In the genomic region with DNA sequence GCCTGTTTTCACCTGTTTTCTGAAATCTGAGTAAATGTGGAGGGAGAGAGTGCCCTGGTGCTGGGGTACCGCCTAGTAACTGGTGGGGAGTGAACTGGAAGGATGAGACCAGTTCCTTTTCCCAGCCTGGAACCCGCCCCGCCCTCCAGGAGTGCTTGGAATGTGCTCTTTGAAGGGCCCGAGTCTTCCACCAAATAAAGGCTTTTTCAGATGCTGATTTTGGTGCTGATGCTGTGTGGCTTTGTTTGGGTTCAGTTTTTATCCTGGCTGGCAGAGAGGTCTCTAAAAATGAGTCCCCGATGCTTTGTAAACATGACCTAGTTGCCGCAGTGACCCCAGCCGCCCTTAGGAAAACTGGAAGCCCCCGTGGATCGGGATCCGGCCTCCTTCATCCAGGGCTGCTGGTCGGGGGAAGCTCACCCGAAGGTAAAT, we compare ENCODE assay signal across 21 cellular contexts. TPM values are rescaled to one million over a fixed set of nuclear protein-coding genes. Genes with fewer than 3 reads are reported as not detected.
DNase-seq lines count a peak whose midpoint lies in the region; ATAC-seq and TF ChIP-seq lines count a peak whose summit lies in the region.
"Had no signal": no experiment of that assay in that cellular context is flagged by ENCODE, and none has a peak within 500 bp of the region (broad histone marks: within the 10 kb centered on the region; RNA-seq: fewer than 3 reads in every experiment).

No MANE protein-coding gene starts in this region.

- H3K9me2 ChIP-seq in GM23248 (ENCODE audit: insufficient read depth): no peaks in the 10 kb centered on the region

- peak overlapping the region; percentile 59 for H3K27ac Mint-ChIP-seq in activated T-helper 17 cell treated with anti-CD3 and anti-CD28 coated beads, Interleukin-2, amount 50 U/mL, for 72 hours
- H3K27ac Mint-ChIP-seq in osteocyte (ENCODE audit: unreplicated experiment): peak overlapping the region; percentile 82
- H3K27ac Mint-ChIP-seq: activated CD4-positive, alpha-beta T cell treated with anti-CD3 and anti-CD28 coated beads for 36 hours; activated naive CD8-positive, alpha-beta T cell treated with anti-CD3 and anti-CD28 coated beads, Interleukin-2, amount 10 ng/mL, durations not matched to agents 7 days and 5 days had no signal

- no peaks in the 10 kb centered on the region for H3K9me3 Mint-ChIP-seq in activated T-helper 17 cell treated with anti-CD3 and anti-CD28 coated beads, Interleukin-2, amount 50 U/mL, for 72 hours
- H3K9me3 Mint-ChIP-seq in osteocyte (ENCODE audit: unreplicated experiment): no peaks in the 10 kb centered on the region
- H3K9me3 Mint-ChIP-seq: activated naive CD8-positive, alpha-beta T cell treated with anti-CD3 and anti-CD28 coated beads, Interleukin-2, amount 10 ng/mL, durations not matched to agents 7 days and 5 days had no signal

- H3K4me2 ChIP-seq in GM23248 (ENCODE audit: unreplicated experiment): no peak overlapping the region

- peaks cover 99% of the 10 kb centered on the region for H3K79me2 ChIP-seq in GM23248 (ENCODE audit: insufficient read depth)

- no peak overlapping the region for H2AFZ ChIP-seq in GM23248

- H3K9me3 ChIP-seq in GM23248 (ENCODE audit: low read depth) (no peaks in the 10 kb centered on the region), iPS-18a (ENCODE audit: control insufficient read depth, low read depth, low read length) (no peaks in the 10 kb centered on the region)
- H3K9me3 ChIP-seq: Caco-2, prostate gland had no signal

- H3F3A ChIP-seq in GM23248 (ENCODE audit: insufficient read depth): peaks cover 16% of the 10 kb centered on the region

- no peaks in the 10 kb centered on the region for H3K27me3 Mint-ChIP-seq in activated T-helper 17 cell treated with anti-CD3 and anti-CD28 coated beads, Interleukin-2, amount 50 U/mL, for 72 hours
- H3K27me3 Mint-ChIP-seq in osteocyte (ENCODE audit: unreplicated experiment): no peaks in the 10 kb centered on the region
- H3K27me3 Mint-ChIP-seq: activated CD4-positive, alpha-beta T cell treated with anti-CD3 and anti-CD28 coated beads for 36 hours; activated naive CD8-positive, alpha-beta T cell treated with anti-CD3 and anti-CD28 coated beads, Interleukin-2, amount 10 ng/mL, durations not matched to agents 7 days and 5 days had no signal

- DNase-seq in GM23248: no peak
- DNase-seq in osteocyte (ENCODE audit: extremely low spot score, unreplicated experiment): no peak
- DNase-seq in stimulated activated CD4-positive, alpha-beta T cell treated with anti-CD3 and anti-CD28 coated beads, Interleukin-15, amount 100 ng/mL, for 24 hours: no peak
- DNase-seq in activated CD8-positive, alpha-beta memory T cell treated with anti-CD3 and anti-CD28 coated beads for 24 hours: no peak
- DNase-seq: activated CD4-positive, alpha-beta T cell treated with anti-CD3 and anti-CD28 coated beads for 36 hours; activated naive CD8-positive, alpha-beta T cell treated with anti-CD3 and anti-CD28 coated beads, Interleukin-2, amount 10 ng/mL, durations not matched to agents 7 days and 5 days; activated T-cell treated with anti-CD3 and anti-CD28 coated beads, Interleukin-2, amount 50 U/mL, for 1 hour; Caco-2; foreskin keratinocyte; kidney glomerular epithelial cell; NCI-H1105 treated with DMSO at 0.1 percent for 48 hours; NCI-H2227 treated with DMSO at 0.1 percent for 48 hours; SHP77 treated with DMSO at 0.1 percent for 48 hours; T1000 had no signal

- H3K4me3 ChIP-seq in GM23248 (no peak overlapping the region), iPS-18a (ENCODE audit: low read length) (peak overlapping the region; percentile 47)
- H3K4me3 ChIP-seq: K562, prostate gland had no signal

- WGBS in GM23248 (ENCODE audit: low coverage in 1 of 2, low lambda C conversion rate in 2 of 2, missing lambda C conversion rate in 2 of 2), 2 experiments: 94 to 95% methylated on average over 12 of the region's 12 CpGs

- H3K4me3 Mint-ChIP-seq in activated T-helper 17 cell treated with anti-CD3 and anti-CD28 coated beads, Interleukin-2, amount 50 U/mL, for 72 hours: no peak overlapping the region
- no peak overlapping the region for H3K4me3 Mint-ChIP-seq in osteocyte (ENCODE audit: unreplicated experiment)
- H3K4me3 Mint-ChIP-seq: activated CD4-positive, alpha-beta T cell treated with anti-CD3 and anti-CD28 coated beads for 36 hours; activated naive CD8-positive, alpha-beta T cell treated with anti-CD3 and anti-CD28 coated beads, Interleukin-2, amount 10 ng/mL, durations not matched to agents 7 days and 5 days had no signal

- ATAC-seq in activated T-helper 17 cell treated with anti-CD3 and anti-CD28 coated beads, Interleukin-2, amount 50 U/mL, for 72 hours (replicated peaks): no peak
- ATAC-seq in GM21717 (IDR thresholded peaks at IDR 0.05; ENCODE audit: unreplicated experiment) (no peak), GM21528 (IDR thresholded peaks at IDR 0.05; ENCODE audit: low FRiP score, unreplicated experiment) (no peak)
- ATAC-seq: activated CD4-positive, alpha-beta T cell treated with anti-CD3 and anti-CD28 coated beads for 36 hours; foreskin keratinocyte; HCT116; K562 had no signal

- TF ChIP-seq CTCF in osteocyte (IDR thresholded peaks at IDR 0.05): no peak

- no peaks in the 10 kb centered on the region for H3K36me3 ChIP-seq in GM23248 (ENCODE audit: low read depth)
- H3K36me3 ChIP-seq in iPS-18a (ENCODE audit: control insufficient read depth, low read depth, low read length): no peaks in the 10 kb centered on the region
- H3K36me3 ChIP-seq: prostate gland had no signal

- no peaks in the 10 kb centered on the region for H4K20me1 ChIP-seq in GM23248 (ENCODE audit: insufficient read depth)

- H3K9ac ChIP-seq in GM23248: peak overlapping the region; percentile 59; the same call in 1 of the 2 replicates
- H3K9ac ChIP-seq in iPS-18a (ENCODE audit: low read length): no peak overlapping the region

- H3K36me3 Mint-ChIP-seq in activated T-helper 17 cell treated with anti-CD3 and anti-CD28 coated beads, Interleukin-2, amount 50 U/mL, for 72 hours (ENCODE audit: low read depth): peaks cover 22% of the 10 kb centered on the region
- peaks cover 12% of the 10 kb centered on the region for H3K36me3 Mint-ChIP-seq in osteocyte (ENCODE audit: unreplicated experiment)

- H3K4me1 Mint-ChIP-seq in activated T-helper 17 cell treated with anti-CD3 and anti-CD28 coated beads, Interleukin-2, amount 50 U/mL, for 72 hours: peaks cover 24% of the 10 kb centered on the region
- H3K4me1 Mint-ChIP-seq in osteocyte (ENCODE audit: unreplicated experiment): peaks cover 71% of the 10 kb centered on the region

- H3K27me3 ChIP-seq in GM23248 (replicated peaks; ENCODE audit: insufficient read depth) (no peaks in the 10 kb centered on the region), iPS-18a (ENCODE audit: control insufficient read depth, insufficient read depth, low read length) (peaks cover 97% of the 10 kb centered on the region)
- H3K27me3 ChIP-seq: foreskin keratinocyte had no signal

- in situ Hi-C loops in GM23248 (cut with MboI): no loop called here

- H3K27ac ChIP-seq in GM23248 (peak overlapping the region; percentile 77), iPS-18a (ENCODE audit: low read length) (no peak overlapping the region)
- H3K27ac ChIP-seq: foreskin keratinocyte, prostate gland had no signal

- H3K4me1 ChIP-seq in GM23248 (ENCODE audit: insufficient read depth) (peaks cover 41% of the 10 kb centered on the region), iPS-18a (ENCODE audit: control insufficient read depth, low read depth, low read length) (peaks cover 18% of the 10 kb centered on the region)
- H3K4me1 ChIP-seq: foreskin keratinocyte had no signal

RNA-seq across cellular contexts. Expression of gene FOXK1, which starts 25.9 kb away (rescaled TPM):
- 16.4 and 21.4 TPM in 2 replicates for total RNA-seq in GM23248 (2014; rRNA removed; shearing (Covaris generic))
- polyA plus RNA-seq in GM23248 (2016; fragmentation: Nextera tagmentation; extraction: Ambion mirVana): 7.4 and 8.5 TPM in 2 replicates
- total RNA-seq in activated T-helper 17 cell treated with anti-CD3 and anti-CD28 coated beads, Interleukin-2, amount 50 U/mL, for 72 hours: 10 to 100 TPM; 32.3 to 32.5 TPM
- total RNA-seq in osteocyte: 56.2 and 63.1 TPM in 2 replicates
